8 cellular contexts compared by ENCODE assay signal in genomic region chr19:45782162-45782623, GRCh38. TPM values are rescaled to one million over a fixed set of nuclear protein-coding genes. Genes with fewer than 3 reads are reported as not detected.
DNase-seq lines count a peak whose midpoint lies in the region; ATAC-seq and TF ChIP-seq lines count a peak whose summit lies in the region.

TSS of gene DMPK (minus strand) at chr19:45782490. CDS start at chr19:45782352, 138 bp downstream.

- peaks cover 17% of the 10 kb centered on the region for H3K36me3 Mint-ChIP-seq in activated CD4-positive, alpha-beta memory T cell treated with anti-CD3 and anti-CD28 coated beads for 36 hours
- H3K36me3 Mint-ChIP-seq in activated naive CD4-positive, alpha-beta T cell treated with anti-CD3 and anti-CD28 coated beads, Interleukin-2, amount 10 ng/mL, durations not matched to agents 7 days and 5 days: peaks cover 10% of the 10 kb centered on the region

- H3K9ac ChIP-seq in ES-I3 (ENCODE audit: low read depth, low read length): peak within 1 kb of the TSS; percentile 27; the same call in 1 of the 2 replicates

- no peaks in the 10 kb centered on the region for H3K9me3 ChIP-seq in ES-I3 (ENCODE audit: control insufficient read depth, insufficient read depth, low read length)

- peaks cover 15% of the 10 kb centered on the region for H3K4me1 Mint-ChIP-seq in activated CD4-positive, alpha-beta memory T cell treated with anti-CD3 and anti-CD28 coated beads for 36 hours (ENCODE audit: low read depth)
- peaks cover 20% of the 10 kb centered on the region for H3K4me1 Mint-ChIP-seq in activated naive CD4-positive, alpha-beta T cell treated with anti-CD3 and anti-CD28 coated beads, Interleukin-2, amount 10 ng/mL, durations not matched to agents 7 days and 5 days

- POLR2A ChIA-PET in activated CD4-positive, alpha-beta memory T cell treated with anti-CD3 and anti-CD28 coated beads for 36 hours (lab: Charles Lee): no interaction called here

- DNase-seq in activated CD4-positive, alpha-beta memory T cell treated with anti-CD3 and anti-CD28 coated beads for 36 hours: no peak
- DNase-seq in cardiac septum (ENCODE audit: low spot score) (no peak), retinal pigment epithelial cell (ENCODE audit: low read depth) (no peak), GM20000 (ENCODE audit: low spot score) (no peak), islet precursor cell (no peak)
- no peak for DNase-seq in activated naive CD4-positive, alpha-beta T cell treated with anti-CD3 and anti-CD28 coated beads, Interleukin-2, amount 10 ng/mL, durations not matched to agents 7 days and 5 days

- H3K36me3 ChIP-seq in ES-I3 (ENCODE audit: insufficient read depth, low read length): no peaks in the 10 kb centered on the region

- CTCF ChIA-PET in activated CD4-positive, alpha-beta memory T cell treated with anti-CD3 and anti-CD28 coated beads for 36 hours (lab: Charles Lee): interaction anchor here (1.4 to 2.8 kb wide), 3 partner anchors 13 to 35 kb away, joined by 4 to 14 read pairs (median 8); partner anchors contain the start of gene SIX5
- CTCF ChIA-PET in activated naive CD4-positive, alpha-beta T cell treated with anti-CD3 and anti-CD28 coated beads, Interleukin-2, amount 10 ng/mL, durations not matched to agents 7 days and 5 days (lab: Charles Lee): interaction anchor here (1.0 to 1.3 kb wide), 2 partner anchors 13 to 17 kb away, joined by 4 to 5 read pairs; partner anchors contain the start of gene SIX5

- no peak within 1 kb of the TSS for H3K4me3 Mint-ChIP-seq in activated CD4-positive, alpha-beta memory T cell treated with anti-CD3 and anti-CD28 coated beads for 36 hours
- H3K4me3 Mint-ChIP-seq in activated naive CD4-positive, alpha-beta T cell treated with anti-CD3 and anti-CD28 coated beads, Interleukin-2, amount 10 ng/mL, durations not matched to agents 7 days and 5 days: no peak within 1 kb of the TSS

- peaks cover 15% of the 10 kb centered on the region for H3K27me3 Mint-ChIP-seq in activated CD4-positive, alpha-beta memory T cell treated with anti-CD3 and anti-CD28 coated beads for 36 hours
- peaks cover 96% of the 10 kb centered on the region for H3K27me3 Mint-ChIP-seq in activated naive CD4-positive, alpha-beta T cell treated with anti-CD3 and anti-CD28 coated beads, Interleukin-2, amount 10 ng/mL, durations not matched to agents 7 days and 5 days

- ATAC-seq in GM18519 (IDR thresholded peaks at IDR 0.05; ENCODE audit: low FRiP score, unreplicated experiment): no peak

- TF ChIP-seq CTCF in retinal pigment epithelial cell (conservative IDR thresholded peaks at IDR 0.05; ENCODE audit: low read depth, low read length) (no peak), GM20000 (IDR thresholded peaks at IDR 0.05; ENCODE audit: extremely low read depth, missing control alignments) (no peak)

- H3K9me3 Mint-ChIP-seq in activated CD4-positive, alpha-beta memory T cell treated with anti-CD3 and anti-CD28 coated beads for 36 hours: no peaks in the 10 kb centered on the region
- H3K9me3 Mint-ChIP-seq in activated naive CD4-positive, alpha-beta T cell treated with anti-CD3 and anti-CD28 coated beads, Interleukin-2, amount 10 ng/mL, durations not matched to agents 7 days and 5 days: no peaks in the 10 kb centered on the region

- H3K27ac Mint-ChIP-seq in activated CD4-positive, alpha-beta memory T cell treated with anti-CD3 and anti-CD28 coated beads for 36 hours: no peak within 1 kb of the TSS
- H3K27ac Mint-ChIP-seq in activated naive CD4-positive, alpha-beta T cell treated with anti-CD3 and anti-CD28 coated beads, Interleukin-2, amount 10 ng/mL, durations not matched to agents 7 days and 5 days: no peak within 1 kb of the TSS

- peak within 1 kb of the TSS; percentile 54 for H3K4me3 ChIP-seq in retinal pigment epithelial cell (ENCODE audit: low read length)

- H3K4me1 ChIP-seq in ES-I3 (ENCODE audit: insufficient read depth, low read length): peaks cover 30% of the 10 kb centered on the region

- intact Hi-C loops in activated CD4-positive, alpha-beta memory T cell treated with anti-CD3 and anti-CD28 coated beads for 36 hours (cut with micrococcal nuclease): no loop called here
- intact Hi-C loops in cardiac septum (cut with DNase I): loop anchor here (2.0 kb wide), 1 partner anchor 13 kb away; the partner anchor contains the start of gene SIX5

RNA-seq across cellular contexts. Expression of gene DMPK, which starts in this region (rescaled TPM):
- 10 to 100 TPM; 10.7 to 11.0 TPM for total RNA-seq in activated CD4-positive, alpha-beta memory T cell treated with anti-CD3 and anti-CD28 coated beads for 36 hours
- 441 TPM for total RNA-seq in cardiac septum

Comparison
In these comparisons a context has a peak if more than half of its experiments do, and no peak if none do; other contexts are left out.
1. RNA of gene DMPK (total RNA-seq): 441 TPM in cardiac septum (single experiment); 10.7 to 11.0 TPM in activated CD4-positive, alpha-beta memory T cell treated with anti-CD3 and anti-CD28 coated beads for 36 hours; every median in the first group is over 10 times any median in the second.